In genomic region chr2:11566383-11566782, GRCh38 we compare ENCODE assay signal across 27 cellular contexts.
"Had no signal": no experiment of that assay in that cellular context is flagged by ENCODE, and none has a peak within 500 bp of the region (broad histone marks: within the 10 kb centered on the region; RNA-seq: fewer than 3 reads in every experiment).

No MANE protein-coding gene starts in this region.

- H3K36me3 ChIP-seq: adrenal gland had no signal

- H3K4me1 ChIP-seq: adrenal gland had no signal

- H3K4me1 Mint-ChIP-seq: activated B cell treated with CpG ODN at 0.5 μM for 24 hours; activated CD4-positive, alpha-beta T cell treated with anti-CD3 and anti-CD28 coated beads, Interleukin-2, amount 10 ng/mL, durations not matched to agents 24 days and 14 days; activated naive CD8-positive, alpha-beta T cell treated with anti-CD3 and anti-CD28 coated beads, Interleukin-2, amount 10 ng/mL, durations not matched to agents 7 days and 5 days; activated T-helper 17 cell treated with anti-CD3 and anti-CD28 coated beads, Interleukin-2, amount 50 U/mL, for 72 hours; T-helper 17 cell had no signal

- DNase-seq: activated B cell treated with CpG ODN at 0.5 μM for 24 hours; activated CD4-positive, alpha-beta T cell treated with anti-CD3 and anti-CD28 coated beads for 1 hour; activated CD4-positive, alpha-beta T cell treated with anti-CD3 and anti-CD28 coated beads, Interleukin-2, amount 10 ng/mL, durations not matched to agents 24 days and 14 days; activated CD4-positive, alpha-beta T cell treated with anti-CD3 and anti-CD28 coated beads, Interleukin-2, amount 50 U/mL, for 48 hours; activated CD8-positive, alpha-beta memory T cell treated with anti-CD3 and anti-CD28 coated beads for 24 hours; activated gamma-delta T cell treated with Interleukin-2 at 50 U/mL for 16 hours; activated naive CD4-positive, alpha-beta T cell treated with anti-CD3 and anti-CD28 coated beads, Interleukin-2, amount 50 U/mL, for 16 hours; activated naive CD8-positive, alpha-beta T cell treated with anti-CD3 and anti-CD28 coated beads, Interleukin-2, amount 10 ng/mL, durations not matched to agents 7 days and 5 days; activated T-cell treated with anti-CD3 and anti-CD28 coated beads for 4 hours; activated T-cell treated with anti-CD3 and anti-CD28 coated beads, Interleukin-2, amount 50 U/mL, for 48 hours; anterior cingulate cortex; Kasumi-1; KBM-7; NCI-H1105 treated with DMSO at 0.1 percent for 48 hours; NCI-H1436 treated with DMSO at 0.1 percent for 48 hours; NCI-H187; NCI-H2081; NCI-H510A treated with DMSO at 0.1 percent for 48 hours; NCI-H69; PC-3; SHP77 treated with DMSO at 0.1 percent for 48 hours; T-helper 17 cell; T1000 had no signal

- H3K36me3 Mint-ChIP-seq: activated naive CD8-positive, alpha-beta T cell treated with anti-CD3 and anti-CD28 coated beads, Interleukin-2, amount 10 ng/mL, durations not matched to agents 7 days and 5 days had no signal

- H3K4me3 ChIP-seq: adrenal gland had no signal

- H3K9me3 ChIP-seq: adrenal gland had no signal

- FAIRE-seq: RCC 7860, TTC549 had no signal

- H3K27ac ChIP-seq: adrenal gland had no signal

- H3K4me3 Mint-ChIP-seq: activated B cell treated with CpG ODN at 0.5 μM for 24 hours; activated CD4-positive, alpha-beta T cell treated with anti-CD3 and anti-CD28 coated beads, Interleukin-2, amount 10 ng/mL, durations not matched to agents 24 days and 14 days; activated naive CD8-positive, alpha-beta T cell treated with anti-CD3 and anti-CD28 coated beads, Interleukin-2, amount 10 ng/mL, durations not matched to agents 7 days and 5 days; activated T-helper 17 cell treated with anti-CD3 and anti-CD28 coated beads, Interleukin-2, amount 50 U/mL, for 72 hours; T-helper 17 cell had no signal

- H3K9me3 Mint-ChIP-seq: activated B cell treated with CpG ODN at 0.5 μM for 24 hours; activated CD4-positive, alpha-beta T cell treated with anti-CD3 and anti-CD28 coated beads, Interleukin-2, amount 10 ng/mL, durations not matched to agents 24 days and 14 days; activated naive CD8-positive, alpha-beta T cell treated with anti-CD3 and anti-CD28 coated beads, Interleukin-2, amount 10 ng/mL, durations not matched to agents 7 days and 5 days; activated T-helper 17 cell treated with anti-CD3 and anti-CD28 coated beads, Interleukin-2, amount 50 U/mL, for 72 hours had no signal

- H3K27ac Mint-ChIP-seq: activated B cell treated with CpG ODN at 0.5 μM for 24 hours; activated CD4-positive, alpha-beta T cell treated with anti-CD3 and anti-CD28 coated beads, Interleukin-2, amount 10 ng/mL, durations not matched to agents 24 days and 14 days; activated naive CD8-positive, alpha-beta T cell treated with anti-CD3 and anti-CD28 coated beads, Interleukin-2, amount 10 ng/mL, durations not matched to agents 7 days and 5 days; activated T-helper 17 cell treated with anti-CD3 and anti-CD28 coated beads, Interleukin-2, amount 50 U/mL, for 72 hours; T-helper 17 cell had no signal

- H3K27me3 ChIP-seq: adrenal gland had no signal
